In the genomic region with DNA sequence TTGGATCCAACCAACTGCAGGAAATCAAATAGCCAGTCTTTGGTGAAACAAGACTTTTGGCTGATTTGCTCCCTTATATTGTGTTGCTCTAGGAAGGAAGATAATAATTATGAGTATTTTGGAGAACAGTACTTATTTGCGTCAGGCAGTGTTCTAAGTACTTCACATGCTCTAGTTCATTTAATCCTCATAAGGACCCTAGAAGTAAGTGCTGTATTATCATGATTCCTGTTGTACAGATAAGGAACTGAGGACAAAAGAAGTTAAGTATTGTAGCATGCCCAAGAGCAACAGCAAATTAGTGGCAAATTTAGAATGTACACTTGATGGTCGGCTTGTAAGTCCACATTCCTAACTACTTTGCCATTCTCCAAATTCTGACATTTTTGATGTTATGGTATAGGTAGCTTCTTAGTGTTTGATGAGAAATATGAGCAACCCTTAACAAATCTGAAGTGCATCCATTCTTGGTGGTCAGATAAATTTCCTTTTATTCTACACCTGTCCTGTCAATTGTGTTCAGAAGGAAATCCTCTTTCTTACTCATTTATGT, we compare ENCODE assay signal across 22 cellular contexts.
"Had no signal": no experiment of that assay in that cellular context is flagged by ENCODE, and none has a peak within 500 bp of the region (broad histone marks: within the 10 kb centered on the region; RNA-seq: fewer than 3 reads in every experiment).

No MANE protein-coding gene starts in this region.

- H3K4me3 ChIP-seq: coronary artery, esophagus muscularis mucosa, gastroesophageal sphincter, heart left ventricle, hepatocyte, prostate gland, right atrium auricular region, sigmoid colon, stomach, thyroid gland had no signal

- ATAC-seq: foreskin keratinocyte; gastroesophageal sphincter; heart left ventricle; left lobe of liver; naive thymus-derived CD8-positive, alpha-beta T cell had no signal

- H3K27ac ChIP-seq: coronary artery, esophagus muscularis mucosa, foreskin keratinocyte, gastroesophageal sphincter, heart left ventricle, hepatocyte, prostate gland, right atrium auricular region, sigmoid colon, stomach, thyroid gland had no signal

- H3K27me3 ChIP-seq: esophagus muscularis mucosa, foreskin keratinocyte, gastroesophageal sphincter, heart left ventricle, hepatocyte, right atrium auricular region, sigmoid colon, stomach, thyroid gland had no signal

- H3K9me3 ChIP-seq: esophagus muscularis mucosa, gastroesophageal sphincter, heart left ventricle, prostate gland, right atrium auricular region, sigmoid colon, stomach, thyroid gland had no signal

- H3K36me3 ChIP-seq: esophagus muscularis mucosa, gastroesophageal sphincter, heart left ventricle, prostate gland, right atrium auricular region, sigmoid colon, stomach, thyroid gland had no signal

- DNase-seq: dermis blood vessel endothelial cell; effector memory CD4-positive, alpha-beta T cell; heart left ventricle; kidney; naive thymus-derived CD8-positive, alpha-beta T cell; nephron progenitor cell; nucleus accumbens; sigmoid colon; stimulated activated CD4-positive, alpha-beta T cell treated with anti-CD3 and anti-CD28 coated beads, Interleukin-2, amount 100 ng/mL, for 24 hours; stimulated activated CD4-positive, alpha-beta T cell treated with anti-CD3 and anti-CD28 coated beads, Interleukin-4, amount 100 ng/mL, for 24 hours; stimulated activated naive CD4-positive, alpha-beta T cell treated with Interleukin-2 at 50 U/mL for 16 hours; stomach; thyroid gland had no signal

- FAIRE-seq: endothelial cell of umbilical vein, kidney had no signal

- H3K4me1 ChIP-seq: esophagus muscularis mucosa, foreskin keratinocyte, gastroesophageal sphincter, heart left ventricle, prostate gland, right atrium auricular region, sigmoid colon, stomach had no signal
